Comparison of ENCODE assay signal across 10 cellular contexts in the genomic region with DNA sequence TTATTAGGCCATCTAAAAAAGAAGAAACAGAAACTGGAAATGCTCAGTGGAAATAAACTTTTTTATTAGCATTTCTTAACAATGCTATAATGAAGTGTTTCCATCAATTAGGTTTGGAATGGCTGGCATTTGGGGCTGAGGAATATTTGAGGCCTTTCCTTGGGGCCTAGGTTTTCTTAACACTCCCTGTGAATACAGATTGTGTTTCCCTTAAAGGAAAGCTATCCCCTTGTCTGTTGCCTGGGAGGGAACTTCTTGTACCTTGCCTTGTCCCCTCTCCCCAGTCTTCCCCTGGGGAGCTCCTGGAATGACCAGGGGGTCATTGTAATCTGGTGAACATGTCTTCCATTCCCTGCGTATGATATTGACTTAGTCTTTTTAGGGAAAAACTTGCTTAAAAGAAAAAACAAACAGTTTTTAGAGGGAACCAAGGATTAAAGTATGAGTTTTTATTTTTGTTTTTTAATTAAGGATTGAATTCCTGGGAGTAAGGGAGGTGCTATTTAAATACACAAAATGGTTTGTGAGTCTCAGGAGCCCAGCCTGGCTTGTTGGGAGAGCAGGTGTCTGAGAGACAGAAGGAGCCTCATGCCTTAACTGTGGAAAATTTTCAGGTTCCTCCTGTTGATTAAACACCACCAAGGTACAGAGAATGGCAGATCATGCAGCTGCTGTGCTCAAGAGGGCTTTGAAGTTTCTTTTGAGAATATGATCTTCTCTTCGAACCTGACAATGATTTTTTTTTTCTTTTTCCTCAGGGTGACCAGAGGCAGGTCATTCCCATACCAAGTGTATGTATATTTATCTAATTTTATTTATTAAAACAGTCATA. TPM values are rescaled to one million over a fixed set of nuclear protein-coding genes. Genes with fewer than 3 reads are reported as not detected.
DNase-seq lines count a peak whose midpoint lies in the region; FAIRE-seq and TF ChIP-seq lines count a peak whose summit lies in the region.
"Had no signal": no experiment of that assay in that cellular context is flagged by ENCODE, and none has a peak within 500 bp of the region (broad histone marks: within the 10 kb centered on the region; RNA-seq: fewer than 3 reads in every experiment).

No MANE protein-coding gene starts in this region.

- no peak overlapping the region for H2BK20ac ChIP-seq in H9 (ENCODE audit: low read depth, low read length, poor library complexity, severe bottlenecking)

- no peak overlapping the region for H3K4ac ChIP-seq in H9 (ENCODE audit: low read depth, low read length)

- TF ChIP-seq CTCF in A673 (conservative IDR thresholded peaks at IDR 0.05; ENCODE audit: low read depth, low read length) (no peak), H9 (conservative IDR thresholded peaks at IDR 0.05) (no peak), dorsolateral prefrontal cortex (IDR thresholded peaks at IDR 0.05 in 54 of 56, conservative IDR thresholded peaks at IDR 0.05 in 2 of 56; ENCODE audit: low read depth in 1 of 56, partially characterized antibody in 56 of 56) (no peak), neutrophil (IDR thresholded peaks at IDR 0.05) (no peak), D721Med (IDR thresholded peaks at IDR 0.05; ENCODE audit: insufficient read depth, missing control alignments) (no peak)

- H3K27me3 Mint-ChIP-seq in H9 (ENCODE audit: low read depth): no peaks in the 10 kb centered on the region

- H4K5ac ChIP-seq in H9 (ENCODE audit: insufficient read length, low read depth, low read length): no peak overlapping the region

- no peaks in the 10 kb centered on the region for H3K79me2 ChIP-seq in H9 (ENCODE audit: insufficient read depth, low read length)

- no peak overlapping the region for H2AK5ac ChIP-seq in H9 (ENCODE audit: insufficient read length, low read length)

- no TSS peak for BruUV-seq in A673 (replicated peaks; lab: Mats Ljungman, UMichigan)

- H3K9me3 ChIP-seq in A673 (ENCODE audit: low read depth, low read length, poor library complexity, severe bottlenecking): no peaks in the 10 kb centered on the region
- H3K9me3 ChIP-seq in H9 (ENCODE audit: control insufficient read depth, low read depth, low read length): no peaks in the 10 kb centered on the region
- no peaks in the 10 kb centered on the region for H3K9me3 ChIP-seq in neutrophil

- no peak overlapping the region for H2BK5ac ChIP-seq in H9 (ENCODE audit: insufficient read length, low read length)

- no peak overlapping the region for H4K91ac ChIP-seq in H9 (ENCODE audit: insufficient read length, low read depth, low read length)

- peak overlapping the region; percentile 67 for H3K27ac ChIP-seq in A673 (ENCODE audit: low read depth, low read length, poor library complexity, severe bottlenecking)
- no peak overlapping the region for H3K27ac ChIP-seq in H9 (ENCODE audit: insufficient read length, low read depth, low read length)
- H3K27ac ChIP-seq in dorsolateral prefrontal cortex: peak overlapping the region in 57 of 59 donors; percentile 1 to 88 (median 72)
- peak overlapping the region; percentile 82 for H3K27ac ChIP-seq in neutrophil

- peak overlapping the region in 2 of 3 experiments; percentile 49 to 57; a peak in 4 of 7 replicates for H3K27ac Mint-ChIP-seq in H9

- CTCF ChIA-PET in A673 (lab: Charles Lee): interaction anchor here (0.7 to 0.9 kb wide), 2 partner anchors 11 to 40 kb away, joined by 3 read pairs; no protein-coding TSS in a partner anchor

- H2BK12ac ChIP-seq in H9 (ENCODE audit: insufficient read length, low read depth, low read length): no peak overlapping the region

- FAIRE-seq in D721Med (lab: Jason Lieb, UNC): no peak

- no peak overlapping the region for H2BK15ac ChIP-seq in H9 (ENCODE audit: low read depth, low read length)

- H4K8ac ChIP-seq in H9 (replicated peaks; ENCODE audit: insufficient read length, low read depth, low read length): no peak overlapping the region

- H3K14ac ChIP-seq in H9 (ENCODE audit: insufficient read depth, low read length): no peak overlapping the region

- no peak overlapping the region for H3T11ph ChIP-seq in H9 (ENCODE audit: low read length)

- POLR2A ChIA-PET in A673 (lab: Charles Lee; ENCODE audit: low non-redundant PET): no interaction called here

- H4K20me1 ChIP-seq in H9 (ENCODE audit: control insufficient read depth, insufficient read depth, insufficient read length): no peaks in the 10 kb centered on the region

- H3K27me3 ChIP-seq in A673 (replicated peaks; ENCODE audit: insufficient read depth, low read depth, low read length, poor library complexity): no peaks in the 10 kb centered on the region
- H3K27me3 ChIP-seq in H9 (ENCODE audit: insufficient read depth, low read length): no peaks in the 10 kb centered on the region
- H3K27me3 ChIP-seq in dorsolateral prefrontal cortex: no peaks in the 10 kb centered on the region
- no peaks in the 10 kb centered on the region for H3K27me3 ChIP-seq in neutrophil

- H3K23me2 ChIP-seq in H9 (ENCODE audit: insufficient read length, low read depth, low read length, poor library complexity, severe bottlenecking): no peaks in the 10 kb centered on the region

- intact Hi-C loops in A673 (cut with micrococcal nuclease; ENCODE audit: unreplicated experiment): no loop called here
- intact Hi-C loops in dorsolateral prefrontal cortex (cut with DNase I): no loop called here

- H3K79me1 ChIP-seq in H9 (ENCODE audit: insufficient read depth, low read depth, low read length, poor library complexity, severe bottlenecking): no peaks in the 10 kb centered on the region

- H3K4me1 ChIP-seq in A673 (ENCODE audit: insufficient read depth, low read length, poor library complexity, severe bottlenecking) (peaks cover 55% of the 10 kb centered on the region), H9 (ENCODE audit: insufficient read depth, low read length) (peaks cover 9% of the 10 kb centered on the region), neutrophil (ENCODE audit: control insufficient read depth in 1 of 2, insufficient read depth in 1 of 2, low read depth in 1 of 2, low read length in 1 of 2) (peaks cover 26 to 28% of the 10 kb centered on the region in 2 experiments)

- H3K4me1 Mint-ChIP-seq in H9: peaks cover 22 to 23% of the 10 kb centered on the region in 2 experiments

- H3K9me3 Mint-ChIP-seq in H9: no peaks in the 10 kb centered on the region

- DNase-seq in A673 (ENCODE audit: low spot score) (peak; percentile 4), H9 (no peak), dorsolateral prefrontal cortex (no peak), SIG-M5 treated with dmso at 0.1 percent for 504 hours (lab: John Stamatoyannopoulos, UW; ENCODE audit: unreplicated experiment) (no peak), SW 1271 (lab: John Stamatoyannopoulos, UW) (no peak), D721Med (ENCODE audit: insufficient read length, low spot score) (no peak), DMS53 (lab: John Stamatoyannopoulos, UW) (no peak)
- DNase-seq: cerebellar nuclear complex, GOT3 had no signal

- H3K18ac ChIP-seq in H9 (ENCODE audit: insufficient read length, low read depth, low read length): no peak overlapping the region

- H2BK120ac ChIP-seq in H9 (ENCODE audit: low read depth, low read length, poor library complexity, severe bottlenecking): no peak overlapping the region

- H3K4me3 ChIP-seq in A673 (ENCODE audit: low read depth, low read length, poor library complexity, severe bottlenecking) (no peak overlapping the region), dorsolateral prefrontal cortex (no peak overlapping the region), neutrophil (ENCODE audit: low read depth in 1 of 2, low read length in 1 of 2) (peak overlapping the region in 1 of 2 experiments; percentile 8)

- H3K36me3 Mint-ChIP-seq in H9 (ENCODE audit: insufficient read depth in 1 of 3, low read depth in 3 of 3): peaks cover 0 to 5% (median 4%) of the 10 kb centered on the region in 3 experiments; a peak in 4 of 7 replicates

- no peak overlapping the region for H3K4me2 ChIP-seq in H9 (ENCODE audit: insufficient read depth, insufficient read length, low read length)

- H3K23ac ChIP-seq in H9 (ENCODE audit: insufficient read length, low read depth, low read length): no peak overlapping the region

- WGBS in H9 (ENCODE audit: extremely low coverage, insufficient read length, low lambda C conversion rate): no CpG with 5 or more reads among the region's 2 CpGs

- no peak overlapping the region for H3K9ac ChIP-seq in H9 (ENCODE audit: extremely low read depth, insufficient read length, low read length)

- H3K4me3 Mint-ChIP-seq in H9: no peak overlapping the region

- no peaks in the 10 kb centered on the region for H3K36me3 ChIP-seq in A673 (ENCODE audit: insufficient read depth, low read length, poor library complexity, severe bottlenecking)
- H3K36me3 ChIP-seq in neutrophil: no peaks in the 10 kb centered on the region

- H2AFZ ChIP-seq in H9 (ENCODE audit: low read length): no peak overlapping the region

- no peak overlapping the region for H3K56ac ChIP-seq in H9 (ENCODE audit: insufficient read length, low read depth, low read length)

RNA-seq across cellular contexts. Expression of a gene that starts 34.0 kb away (rescaled TPM):
- total RNA-seq in A673 (2021): 2.9 and 4.2 TPM in 2 replicates
- 3.2 and 3.8 TPM in 2 replicates for total RNA-seq in H9 (2021)
- total RNA-seq in dorsolateral prefrontal cortex: 10 to 100 TPM in 83 of 120 experiments, 1 to 10 TPM in 37; 5.7 to 23.5 (median 11.1) TPM
